ENCODE assay signal across 8 cellular contexts in the genomic region with DNA sequence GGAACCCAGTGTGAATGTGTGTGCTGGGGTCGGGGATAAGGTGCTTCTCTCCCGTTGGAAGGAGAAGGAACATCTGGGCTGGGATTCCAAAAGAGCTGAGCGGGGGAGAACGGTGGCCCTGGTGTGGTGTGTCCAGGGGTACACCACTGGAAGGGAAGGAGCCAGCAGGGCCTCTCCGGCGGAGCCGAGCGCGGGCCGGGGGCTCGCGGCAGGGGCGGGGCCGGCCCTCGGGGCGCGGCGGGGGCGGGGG. TPM values are rescaled to one million over a fixed set of nuclear protein-coding genes. Genes with fewer than 3 reads are reported as not detected.
DNase-seq lines count a peak whose midpoint lies in the region; ATAC-seq and TF ChIP-seq lines count a peak whose summit lies in the region.

No MANE protein-coding gene starts in this region.

- no peaks in the 10 kb centered on the region for H3K36me3 ChIP-seq in heart left ventricle
- H3K36me3 ChIP-seq in right lobe of liver = no peaks in the 10 kb centered on the region
- no peaks in the 10 kb centered on the region for H3K36me3 ChIP-seq in uterus
- H3K36me3 ChIP-seq in thyroid gland = no peaks in the 10 kb centered on the region

- H3K4me1 ChIP-seq in heart left ventricle (peaks cover 0 to 23% (median 5%) of the 10 kb centered on the region in 12 donors), right lobe of liver (peaks cover 0 to 12% (median 0%) of the 10 kb centered on the region in 4 donors), uterus (no peaks in the 10 kb centered on the region), thyroid gland (peaks cover 27 to 44% of the 10 kb centered on the region in 2 donors)

- intact Hi-C loops in heart left ventricle (cut with DNase I) (no loop called here), left cardiac atrium (cut with DNase I) (no loop called here), right lobe of liver (cut with DNase I) (no loop called here), uterus (cut with DNase I; ENCODE audit: low total_unique reads) (no loop called here), thyroid gland (cut with DNase I) (no loop called here)

- no peaks in the 10 kb centered on the region for H3K9me3 Mint-ChIP-seq in activated naive CD4-positive, alpha-beta T cell treated with anti-CD3 and anti-CD28 coated beads, Interleukin-2, amount 50 U/mL, for 72 hours

- peak overlapping the region; percentile 79 to 90 for H3K27ac Mint-ChIP-seq in activated naive CD4-positive, alpha-beta T cell treated with anti-CD3 and anti-CD28 coated beads, Interleukin-2, amount 50 U/mL, for 72 hours

- ATAC-seq in heart left ventricle = no peak
- ATAC-seq in left cardiac atrium = no peak
- ATAC-seq in activated naive CD4-positive, alpha-beta T cell treated with anti-CD3 and anti-CD28 coated beads, Interleukin-2, amount 50 U/mL, for 72 hours = no peak
- no peak for ATAC-seq in right lobe of liver
- ATAC-seq in HG02973 (IDR thresholded peaks at IDR 0.05; ENCODE audit: unreplicated experiment) = no peak

- TF ChIP-seq POLR2A in heart left ventricle (IDR thresholded peaks at IDR 0.05) = no peak
- no peak for TF ChIP-seq POLR2A in right lobe of liver (IDR thresholded peaks at IDR 0.05)
- no peak for TF ChIP-seq POLR2A in uterus (IDR thresholded peaks at IDR 0.05)
- no peak for TF ChIP-seq POLR2A in thyroid gland (IDR thresholded peaks at IDR 0.05)

- DNase-seq in heart left ventricle (no peak), left cardiac atrium (no peak), right lobe of liver (no peak), uterus (no peak), NCI-H345 (lab: John Stamatoyannopoulos, UW) (no peak), thyroid gland (no peak)
- peak in 1 of 2 donors; percentile 31 for DNase-seq in activated naive CD4-positive, alpha-beta T cell treated with anti-CD3 and anti-CD28 coated beads, Interleukin-2, amount 50 U/mL, for 72 hours (ENCODE audit: low spot score in 2 of 2)

- H3K9me3 ChIP-seq in heart left ventricle = no peaks in the 10 kb centered on the region
- H3K9me3 ChIP-seq in right lobe of liver = no peaks in the 10 kb centered on the region
- no peaks in the 10 kb centered on the region for H3K9me3 ChIP-seq in uterus
- no peaks in the 10 kb centered on the region for H3K9me3 ChIP-seq in thyroid gland

- H3K36me3 Mint-ChIP-seq in activated naive CD4-positive, alpha-beta T cell treated with anti-CD3 and anti-CD28 coated beads, Interleukin-2, amount 50 U/mL, for 72 hours = no peaks in the 10 kb centered on the region

- 1 to 3% (median 3%) methylated on average over 6 to 19 of the region's 19 CpGs for WGBS in heart left ventricle, 4 donors
- 0% methylated on average over 3 of the region's 19 CpGs for WGBS in right lobe of liver (ENCODE audit: insufficient coverage, low coverage, low lambda C conversion rate, missing lambda C conversion rate)
- 3 to 6% methylated on average over 4 to 11 of the region's 19 CpGs for WGBS in thyroid gland, 2 donors

- H3K27ac ChIP-seq in heart left ventricle (no peak overlapping the region), right lobe of liver (peak overlapping the region in 2 of 3 donors; percentile 21 to 72), uterus (no peak overlapping the region), thyroid gland (peak overlapping the region in 1 of 3 donors; percentile 56)

- H3K4me3 ChIP-seq in heart left ventricle (peak overlapping the region in 11 of 12 donors; percentile 32 to 93 (median 69)), right lobe of liver (peak overlapping the region; percentile 31 to 78 (median 67)), uterus (peak overlapping the region; percentile 14 to 67), thyroid gland (replicated peaks in 1 of 3) (peak overlapping the region in 1 of 3 donors; percentile 75)

- TF ChIP-seq CTCF in heart left ventricle (IDR thresholded peaks at IDR 0.05) = no peak
- TF ChIP-seq CTCF in right lobe of liver (IDR thresholded peaks at IDR 0.05) = no peak
- TF ChIP-seq CTCF in uterus (IDR thresholded peaks at IDR 0.05) = no peak
- peak in 1 of 6 experiments; percentile 4 for TF ChIP-seq CTCF in thyroid gland (IDR thresholded peaks at IDR 0.05)

- H3K27me3 ChIP-seq in heart left ventricle = peaks cover 0 to 7% (median 0%) of the 10 kb centered on the region in 9 donors
- no peaks in the 10 kb centered on the region for H3K27me3 ChIP-seq in right lobe of liver
- H3K27me3 ChIP-seq in uterus = peaks cover 0 to 4% of the 10 kb centered on the region in 2 donors
- no peaks in the 10 kb centered on the region for H3K27me3 ChIP-seq in thyroid gland

RNA-seq across cellular contexts. Expression of a gene that starts 0.2 kb away (rescaled TPM):
- total RNA-seq in heart left ventricle (10 to 100 TPM in 2 of 9 donors, 1 to 10 TPM in 7; 1.1 to 24.4 (median 3.8) TPM), left cardiac atrium (1 to 10 TPM; 7.4 to 9.3 TPM), right lobe of liver (10 to 100 TPM in 4 of 6 experiments, 1 to 10 TPM in 2; 6.2 to 42.6 (median 20.9) TPM), uterus (10 to 100 TPM; 10.8 to 51.8 (median 14.6) TPM), thyroid gland (10 to 100 TPM; 55.8 to 98.6 (median 76.3) TPM)
- 1 to 10 TPM; 1.6 to 3.5 TPM for polyA plus RNA-seq in heart left ventricle
- 100 to 1,000 TPM; 154 to 197 TPM for total RNA-seq in activated naive CD4-positive, alpha-beta T cell treated with anti-CD3 and anti-CD28 coated beads, Interleukin-2, amount 50 U/mL, for 72 hours

RNA-seq across cellular contexts. Expression of a gene that starts 57.1 kb away (rescaled TPM):
- 100 to 1,000 TPM in 7 of 9 donors, 10 to 100 TPM in 2; 66.3 to 256 (median 123) TPM for total RNA-seq in heart left ventricle
- 100 to 1,000 TPM; 116 to 154 TPM for polyA plus RNA-seq in heart left ventricle
- total RNA-seq in left cardiac atrium = 100 to 1,000 TPM; 125 to 165 TPM
- total RNA-seq in activated naive CD4-positive, alpha-beta T cell treated with anti-CD3 and anti-CD28 coated beads, Interleukin-2, amount 50 U/mL, for 72 hours = 100 to 1,000 TPM; 649 to 992 TPM
- 10 to 100 TPM; 64.1 to 99.6 (median 83.6) TPM for total RNA-seq in right lobe of liver
- 100 to 1,000 TPM in 3 of 4 donors, 10 to 100 TPM in 1; 46.1 to 489 (median 201) TPM for total RNA-seq in uterus
- total RNA-seq in thyroid gland = 100 to 1,000 TPM; 277 to 411 (median 319) TPM

Comparison
In these comparisons a context has a peak if more than half of its experiments do, and no peak if none do; other contexts are left out.
1. H3K27ac ChIP-seq: peak in right lobe of liver (2 of 3); none in heart left ventricle (0 of 12) and uterus (0 of 2).